Comparison of ENCODE assay signal across 26 cellular contexts in the genomic region with DNA sequence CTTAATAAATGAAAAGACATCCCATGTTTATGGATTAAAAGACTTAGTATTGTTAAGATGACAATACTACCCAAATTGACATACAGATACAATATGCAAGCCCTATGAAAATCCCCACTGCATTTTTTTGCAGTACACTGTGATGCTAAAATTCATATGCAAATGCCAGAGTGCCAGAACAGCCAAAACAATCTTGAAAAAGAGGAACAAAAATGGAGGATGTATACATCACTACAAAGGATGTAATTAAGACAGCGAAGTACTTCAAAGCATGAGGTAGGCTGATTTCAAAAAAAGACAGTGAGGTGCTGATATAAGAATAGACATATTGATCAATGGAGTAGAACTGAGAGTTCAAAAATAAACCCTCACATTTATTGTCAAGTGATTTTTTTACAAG. TPM values are rescaled to one million over a fixed set of nuclear protein-coding genes. Genes with fewer than 3 reads are reported as not detected.
A peak's percentile ranks its signal among the peaks of the same experiment; 100 is the strongest.
DNase-seq lines count a peak whose midpoint lies in the region; ATAC-seq, FAIRE-seq and TF ChIP-seq lines count a peak whose summit lies in the region.
"Had no signal": no experiment of that assay in that cellular context is flagged by ENCODE, and none has a peak within 500 bp of the region (broad histone marks: within the 10 kb centered on the region; RNA-seq: fewer than 3 reads in every experiment).

No MANE protein-coding gene starts in this region.

- H3K9ac ChIP-seq in astrocyte (ENCODE audit: low read length) (no peak overlapping the region), H1 (replicated peaks in 1 of 4; ENCODE audit: extremely low read depth in 1 of 4, low read depth in 3 of 4, low read length in 3 of 4) (no peak overlapping the region)
- H3K9ac ChIP-seq: BLaER1 had no signal

- ATAC-seq in naive B cell (ENCODE audit: low read depth in 2 of 2) (peak; percentile 67), HG03571 (IDR thresholded peaks at IDR 0.05; ENCODE audit: unreplicated experiment) (no peak)
- ATAC-seq: GM12878 had no signal

- POLR2A ChIA-PET in H1 (lab: Charles Lee; ENCODE audit: partially characterized antibody): no interaction called here

- H4K20me1 ChIP-seq in astrocyte (ENCODE audit: insufficient read depth, low read length) (no peaks in the 10 kb centered on the region), H1 (replicated peaks in 1 of 2; ENCODE audit: control insufficient read depth in 1 of 2, insufficient read depth in 2 of 2, low read length in 2 of 2) (no peaks in the 10 kb centered on the region)
- H4K20me1 ChIP-seq: BLaER1 had no signal

- H2AK5ac ChIP-seq in H1 (ENCODE audit: low read depth, low read length): no peak overlapping the region

- no peaks in the 10 kb centered on the region for H3K9me3 Mint-ChIP-seq in astrocyte (ENCODE audit: unreplicated experiment)
- peaks cover 4 to 15% (median 7%) of the 10 kb centered on the region in 7 donors for H3K9me3 Mint-ChIP-seq in naive B cell

- H2AFZ ChIP-seq in astrocyte (ENCODE audit: low read depth, low read length) (no peak overlapping the region), H1 (ENCODE audit: low read length) (no peak overlapping the region)

- no peak overlapping the region for H3K4me3 Mint-ChIP-seq in astrocyte (ENCODE audit: unreplicated experiment)
- H3K4me3 Mint-ChIP-seq in naive B cell: no peak overlapping the region
- H3K4me3 Mint-ChIP-seq: CD14-positive monocyte; CD4-positive, alpha-beta memory T cell; CD4-positive, CD25-positive, alpha-beta regulatory T cell; CD8-positive, alpha-beta memory T cell had no signal

- no peaks in the 10 kb centered on the region for H3K79me2 ChIP-seq in astrocyte (ENCODE audit: insufficient read depth, low read length)
- H3K79me2 ChIP-seq in H1 (ENCODE audit: control insufficient read depth in 1 of 2, insufficient read depth in 2 of 2, low read length in 2 of 2): no peaks in the 10 kb centered on the region

- FAIRE-seq in astrocyte (lab: Jason Lieb, UNC): peak; percentile 76
- peak; percentile 36 for FAIRE-seq in H1 (lab: Jason Lieb, UNC)
- FAIRE-seq: GM12878, GM12892, GM18507 had no signal

- H3K4me1 Mint-ChIP-seq in astrocyte (ENCODE audit: low read depth, unreplicated experiment) (no peaks in the 10 kb centered on the region), naive B cell (no peaks in the 10 kb centered on the region)
- H3K4me1 Mint-ChIP-seq: CD14-positive monocyte; CD4-positive, alpha-beta memory T cell; CD4-positive, CD25-positive, alpha-beta regulatory T cell; CD8-positive, alpha-beta memory T cell had no signal

- no peaks in the 10 kb centered on the region for H3K36me3 Mint-ChIP-seq in astrocyte (ENCODE audit: low read depth, unreplicated experiment)
- H3K36me3 Mint-ChIP-seq in naive B cell: no peaks in the 10 kb centered on the region
- H3K36me3 Mint-ChIP-seq: CD14-positive monocyte; CD4-positive, alpha-beta memory T cell; CD4-positive, CD25-positive, alpha-beta regulatory T cell; CD8-positive, alpha-beta memory T cell had no signal

- H2BK12ac ChIP-seq in H1 (ENCODE audit: low read depth, low read length): no peak overlapping the region

- H3K23ac ChIP-seq in H1 (ENCODE audit: insufficient read length): no peak overlapping the region

- TF ChIP-seq RAD21 in H1 (IDR thresholded peaks at IDR 0.05 in 1 of 2, conservative IDR thresholded peaks at IDR 0.05 in 1 of 2; ENCODE audit: low read depth in 2 of 2, low read length in 2 of 2): no peak

- H3K27ac ChIP-seq in astrocyte (ENCODE audit: low read depth, low read length) (no peak overlapping the region), H1 (ENCODE audit: low read depth, low read length) (no peak overlapping the region)
- H3K27ac ChIP-seq: BLaER1 had no signal

- H3K36me3 ChIP-seq in astrocyte (ENCODE audit: insufficient read depth, low read length) (no peaks in the 10 kb centered on the region), H1 (ENCODE audit: control insufficient read depth in 2 of 4, insufficient read depth in 4 of 4, low read length in 3 of 4) (no peaks in the 10 kb centered on the region)
- H3K36me3 ChIP-seq: BE2C, BLaER1 had no signal

- no peak overlapping the region for H3K18ac ChIP-seq in H1 (ENCODE audit: extremely low read depth, low read length)

- H3K4me1 ChIP-seq in astrocyte (ENCODE audit: insufficient read depth, low read length): no peaks in the 10 kb centered on the region
- no peaks in the 10 kb centered on the region for H3K4me1 ChIP-seq in H1 (replicated peaks in 1 of 4; ENCODE audit: control insufficient read depth in 3 of 4, insufficient read depth in 4 of 4, low read length in 3 of 4)
- H3K4me1 ChIP-seq: BE2C, BLaER1 had no signal

- no peak overlapping the region for H3K56ac ChIP-seq in H1 (replicated peaks; ENCODE audit: insufficient read length, low read depth, low read length)

- H2BK5ac ChIP-seq in H1 (ENCODE audit: low read depth, low read length): no peak overlapping the region

- CTCF ChIA-PET in H1 (lab: Charles Lee; ENCODE audit: partially characterized antibody): no interaction called here

- no peak for TF ChIP-seq EP300 in H1 (IDR thresholded peaks at IDR 0.05; ENCODE audit: borderline replicate concordance in 1 of 2, low read depth in 2 of 2, low read length in 2 of 2)

- DNase-seq in astrocyte (ENCODE audit: low read depth) (no peak), H1 (ENCODE audit: low read depth in 1 of 2, low spot score in 2 of 2) (no peak), naive B cell (no peak), DMS 273 treated with DMSO at 0.1 percent for 48 hours (lab: John Stamatoyannopoulos, UW) (no peak), NCI-H1105 treated with DMSO at 0.1 percent for 48 hours (lab: John Stamatoyannopoulos, UW) (no peak), NCI-H774 (lab: John Stamatoyannopoulos, UW) (no peak)
- DNase-seq: 8988T; ACHN; BE2C; C1 segment of cervical spinal cord; CD4-positive, alpha-beta memory T cell; CD4-positive, CD25-positive, alpha-beta regulatory T cell; CD8-positive, alpha-beta memory T cell; COR-L47; DND-41; EL; GDM1 had no signal

- TF ChIP-seq CTCF in astrocyte (IDR thresholded peaks at IDR 0.05; ENCODE audit: insufficient read depth, low read depth, low read length): no peak
- TF ChIP-seq CTCF in H1 (IDR thresholded peaks at IDR 0.05; ENCODE audit: control extremely low read depth in 1 of 3, insufficient read depth in 1 of 3, low read depth in 1 of 3, low read length in 3 of 3): no peak

- WGBS in H1 (ENCODE audit: extremely low coverage in 1 of 2, insufficient coverage in 1 of 2, insufficient read length in 1 of 2, insufficient replicate concordance in 2 of 2, low coverage in 1 of 2, low lambda C conversion rate in 2 of 2, missing lambda C conversion rate in 1 of 2), 2 experiments: 92% methylated on average over 1 of the region's 1 CpG; no CpG with 5 or more reads in 1 of the 2 experiments

- H3K14ac ChIP-seq in H1 (ENCODE audit: insufficient read length): no peak overlapping the region

- no peak overlapping the region for H2BK20ac ChIP-seq in H1 (ENCODE audit: low read length)

- H4K8ac ChIP-seq in H1 (ENCODE audit: extremely low read depth, insufficient read depth, low read length): no peak overlapping the region

- H3K4me2 ChIP-seq in astrocyte (ENCODE audit: low read length): no peak overlapping the region
- H3K4me2 ChIP-seq in H1 (ENCODE audit: insufficient read depth in 1 of 2, low read depth in 2 of 2, low read length in 2 of 2): no peak overlapping the region
- H3K4me2 ChIP-seq: BLaER1 had no signal

- H3K9me3 ChIP-seq in astrocyte (ENCODE audit: insufficient read depth, low read depth, low read length) (no peaks in the 10 kb centered on the region), H1 (ENCODE audit: insufficient read depth in 2 of 2, low read depth in 1 of 2, low read length in 1 of 2) (no peaks in the 10 kb centered on the region)
- H3K9me3 ChIP-seq: BE2C, BLaER1 had no signal

- no peaks in the 10 kb centered on the region for H3K23me2 ChIP-seq in H1 (ENCODE audit: low read depth, low read length)

- H2BK120ac ChIP-seq in H1 (replicated peaks; ENCODE audit: low read depth, low read length): no peak overlapping the region

- H4K5ac ChIP-seq in H1 (ENCODE audit: insufficient read length, low read depth, low read length): no peak overlapping the region

- no peaks in the 10 kb centered on the region for H3K27me3 Mint-ChIP-seq in astrocyte (ENCODE audit: low read depth, unreplicated experiment)
- H3K27me3 Mint-ChIP-seq in naive B cell: peaks cover 0 to 6% (median 0%) of the 10 kb centered on the region in 3 donors
- H3K27me3 Mint-ChIP-seq: CD4-positive, alpha-beta memory T cell; CD4-positive, CD25-positive, alpha-beta regulatory T cell; CD8-positive, alpha-beta memory T cell had no signal

- TF ChIP-seq POLR2A in H1 (IDR thresholded peaks at IDR 0.05; ENCODE audit: control extremely low read depth in 1 of 2, low read depth in 2 of 2, low read length in 2 of 2): no peak

- H3K27ac Mint-ChIP-seq in astrocyte (ENCODE audit: unreplicated experiment) (no peak overlapping the region), naive B cell (no peak overlapping the region)
- H3K27ac Mint-ChIP-seq: CD14-positive monocyte; CD4-positive, CD25-positive, alpha-beta regulatory T cell; CD8-positive, alpha-beta memory T cell had no signal

- H4K91ac ChIP-seq in H1 (replicated peaks; ENCODE audit: insufficient read length, low read length): no peak overlapping the region

- H3K79me1 ChIP-seq in H1 (ENCODE audit: low read depth, low read length): no peaks in the 10 kb centered on the region

- no peak overlapping the region for H3K4ac ChIP-seq in H1 (replicated peaks; ENCODE audit: insufficient read length, low read depth, low read length)

- no peak overlapping the region for H2BK15ac ChIP-seq in H1 (ENCODE audit: low read length)

- H3K27me3 ChIP-seq in astrocyte (ENCODE audit: insufficient read depth, low read length): no peaks in the 10 kb centered on the region
- no peaks in the 10 kb centered on the region for H3K27me3 ChIP-seq in H1 (replicated peaks in 1 of 4; ENCODE audit: control insufficient read depth in 3 of 4, extremely low read depth in 1 of 4, insufficient read depth in 3 of 4, low read length in 3 of 4)
- H3K27me3 ChIP-seq: BE2C had no signal

- H3K4me3 ChIP-seq in astrocyte (ENCODE audit: insufficient read depth, low read depth, low read length) (no peak overlapping the region), H1 (ENCODE audit: extremely low read depth in 1 of 4, insufficient read depth in 2 of 4, low read depth in 3 of 4, low read length in 4 of 4) (no peak overlapping the region)
- H3K4me3 ChIP-seq: BLaER1, GM12878 had no signal

RNA-seq across cellular contexts. Expression of a gene that starts 47.3 kb away (rescaled TPM):
- 0.09 and 0.19 TPM in 2 replicates for total RNA-seq in astrocyte
- total RNA-seq in H1 (2021; fragmentation: NEBNext Ultra II Directional; extraction: Animal tissue kit (Norgen Biotek cat#: 25700)): 0.17 and 0.27 TPM in 2 replicates
- 0.06 and 0.08 TPM in 2 replicates for polyA plus RNA-seq in H1 (2011; rRNA removed)
- polyA plus RNA-seq in H1 (2011; cell fraction: cytosol; rRNA removed): 0.21 TPM
- polyA plus RNA-seq in H1 (2011; cell fraction: nucleus; rRNA removed): 0.21 TPM
- 0.13 to 0.24 TPM (median 0.16 TPM) in 4 replicates for polyA plus RNA-seq in H1 (2012, experiment 1 of 2)
- polyA plus RNA-seq in H1 (2012, experiment 2 of 2): not detected
- 0.41 TPM for polyA plus RNA-seq in H1 (2013, experiment 1 of 2)
- polyA plus RNA-seq in H1 (2013, experiment 2 of 2): 0.31 TPM
- polyA minus RNA-seq in H1 (2011; rRNA and poly(A)+ RNA removed): 0.07 and 0.73 TPM in 2 replicates
- polyA minus RNA-seq in H1 (2011; cell fraction: cytosol; rRNA and poly(A)+ RNA removed): not detected
- polyA minus RNA-seq in H1 (2011; cell fraction: nucleus; rRNA and poly(A)+ RNA removed): 0.50 TPM
- polyA plus RNA-seq in naive B cell (ENCODE audit: low read depth in 6 of 6): not detected
- total RNA-seq: CD4-positive, alpha-beta memory T cell; CD4-positive, CD25-positive, alpha-beta regulatory T cell; CD8-positive, alpha-beta memory T cell; Daoy; G401; GM12878 had no signal
- polyA plus RNA-seq: AG04450; CD14-positive monocyte; CD4-positive, alpha-beta memory T cell; CD4-positive, CD25-positive, alpha-beta regulatory T cell; CD8-positive, alpha-beta memory T cell had no signal

RNA-seq across cellular contexts. Expression of a gene that starts 47.5 kb away (rescaled TPM):
- 10.8 and 12.5 TPM in 2 replicates for total RNA-seq in astrocyte
- total RNA-seq in H1 (2021; fragmentation: NEBNext Ultra II Directional; extraction: Animal tissue kit (Norgen Biotek cat#: 25700)): 15.5 and 16.3 TPM in 2 replicates
- polyA plus RNA-seq in H1 (2011; rRNA removed) (4.2 and 8.5 TPM in 2 replicates), naive B cell (ENCODE audit: low read depth in 6 of 6) (1 to 10 TPM; 1.6 to 8.0 (median 7.0) TPM)
- polyA plus RNA-seq in H1 (2011; cell fraction: cytosol; rRNA removed): 11.8 TPM
- polyA plus RNA-seq in H1 (2011; cell fraction: nucleus; rRNA removed): 6.7 TPM
- 9.4 to 15.5 TPM (median 11.8 TPM) in 4 replicates for polyA plus RNA-seq in H1 (2012, experiment 1 of 2)
- 0.71 TPM for polyA plus RNA-seq in H1 (2012, experiment 2 of 2)
- polyA plus RNA-seq in H1 (2013, experiment 1 of 2): 11.4 TPM
- polyA plus RNA-seq in H1 (2013, experiment 2 of 2): 9.8 TPM
- 11.6 and 17.6 TPM in 2 replicates for polyA minus RNA-seq in H1 (2011; rRNA and poly(A)+ RNA removed)
- polyA minus RNA-seq in H1 (2011; cell fraction: cytosol; rRNA and poly(A)+ RNA removed): 5.9 TPM
- polyA minus RNA-seq in H1 (2011; cell fraction: nucleus; rRNA and poly(A)+ RNA removed): 26.1 TPM
- total RNA-seq: G401 had no signal
- polyA plus RNA-seq: CD14-positive monocyte had no signal
